In the genomic region with DNA sequence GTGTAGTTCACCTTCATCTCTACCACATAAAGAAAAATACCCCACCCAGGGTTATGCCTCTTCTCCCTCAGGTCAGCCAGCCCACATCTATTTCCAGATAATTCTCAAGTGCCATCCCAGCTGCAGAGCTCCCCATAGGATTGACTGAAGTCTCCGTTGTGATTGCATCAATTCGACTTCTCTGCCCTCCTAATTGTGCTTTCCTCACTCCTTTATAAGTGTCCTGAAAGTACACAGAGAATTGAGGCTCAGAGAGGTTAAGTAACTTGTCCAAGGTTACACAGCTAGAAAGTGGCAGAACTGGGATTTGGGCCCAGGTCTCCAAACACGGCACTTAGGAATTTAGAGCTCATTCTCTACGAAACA, we compare ENCODE assay signal across 1 cellular context.
TF ChIP-seq lines count a peak whose summit lies in the region.

No MANE protein-coding gene starts in this region.

TF ChIP-seq in IMR-90, 13 proteins besides CTCF, POLR2A, EP300 and RAD21:
- TF ChIP-seq CEBPB (IDR thresholded peaks at IDR 0.05; ENCODE audit: low read depth, low read length) (no peak), FOS (IDR thresholded peaks at IDR 0.05; ENCODE audit: low read depth, low read length) (no peak), NFE2L2 (IDR thresholded peaks at IDR 0.05; ENCODE audit: low read depth, low read length) (no peak), CHD1 (IDR thresholded peaks at IDR 0.05; ENCODE audit: low read depth, low read length) (no peak), MAZ (IDR thresholded peaks at IDR 0.05; ENCODE audit: borderline replicate concordance, low read depth, low read length) (no peak), RCOR1 (IDR thresholded peaks at IDR 0.05; ENCODE audit: insufficient replicate concordance, low read length) (no peak), MAFK (IDR thresholded peaks at IDR 0.05; ENCODE audit: low read depth, low read length) (no peak), MXI1 (IDR thresholded peaks at IDR 0.05; ENCODE audit: borderline replicate concordance, low read depth, low read length) (no peak), BHLHE40 (IDR thresholded peaks at IDR 0.05; ENCODE audit: low read depth, low read length) (no peak), SMC3 (IDR thresholded peaks at IDR 0.05; ENCODE audit: low read depth, low read length) (no peak), RFX5 (IDR thresholded peaks at IDR 0.05; ENCODE audit: low read depth, low read length) (no peak)
- TF ChIP-seq, protein P1, sequence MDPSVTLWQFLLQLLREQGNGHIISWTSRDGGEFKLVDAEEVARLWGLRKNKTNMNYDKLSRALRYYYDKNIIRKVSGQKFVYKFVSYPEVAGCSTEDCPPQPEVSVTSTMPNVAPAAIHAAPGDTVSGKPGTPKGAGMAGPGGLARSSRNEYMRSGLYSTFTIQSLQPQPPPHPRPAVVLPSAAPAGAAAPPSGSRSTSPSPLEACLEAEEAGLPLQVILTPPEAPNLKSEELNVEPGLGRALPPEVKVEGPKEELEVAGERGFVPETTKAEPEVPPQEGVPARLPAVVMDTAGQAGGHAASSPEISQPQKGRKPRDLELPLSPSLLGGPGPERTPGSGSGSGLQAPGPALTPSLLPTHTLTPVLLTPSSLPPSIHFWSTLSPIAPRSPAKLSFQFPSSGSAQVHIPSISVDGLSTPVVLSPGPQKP (IDR thresholded peaks at IDR 0.05; ENCODE audit: borderline replicate concordance, low read depth, low read length), result no peak
- TF ChIP-seq, protein P2, sequence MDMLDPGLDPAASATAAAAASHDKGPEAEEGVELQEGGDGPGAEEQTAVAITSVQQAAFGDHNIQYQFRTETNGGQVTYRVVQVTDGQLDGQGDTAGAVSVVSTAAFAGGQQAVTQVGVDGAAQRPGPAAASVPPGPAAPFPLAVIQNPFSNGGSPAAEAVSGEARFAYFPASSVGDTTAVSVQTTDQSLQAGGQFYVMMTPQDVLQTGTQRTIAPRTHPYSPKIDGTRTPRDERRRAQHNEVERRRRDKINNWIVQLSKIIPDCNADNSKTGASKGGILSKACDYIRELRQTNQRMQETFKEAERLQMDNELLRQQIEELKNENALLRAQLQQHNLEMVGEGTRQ (IDR thresholded peaks at IDR 0.05; ENCODE audit: low read depth, low read length), result no peak
TF ChIP-seq in IMR-90: peak in this region for 0.
